ENCODE assay signal across 28 cellular contexts in genomic region chr2:37904450-37904849, GRCh38. TPM values are rescaled to one million over a fixed set of nuclear protein-coding genes. Genes with fewer than 3 reads are reported as not detected.
A peak's percentile ranks its signal among the peaks of the same experiment; 100 is the strongest.
DNase-seq lines count a peak whose midpoint lies in the region; ATAC-seq, FAIRE-seq and TF ChIP-seq lines count a peak whose summit lies in the region.
"Had no signal": no experiment of that assay in that cellular context is flagged by ENCODE, and none has a peak within 500 bp of the region (broad histone marks: within the 10 kb centered on the region; RNA-seq: fewer than 3 reads in every experiment).

No MANE protein-coding gene starts in this region.

- no peak overlapping the region for H3K27ac ChIP-seq in astrocyte (ENCODE audit: low read depth, low read length)
- H3K27ac ChIP-seq in small intestine (ENCODE audit: low read depth in 1 of 2, low read length in 1 of 2): peak overlapping the region in 1 of 2 donors; percentile 64
- H3K27ac ChIP-seq: A549; BLaER1 treated with 17β-estradiol and CSF1 and Interleukin-3, amounts not matched to agents 10 nM and 100 nM had no signal

- no peak overlapping the region for H3K9ac ChIP-seq in astrocyte (ENCODE audit: low read length)
- H3K9ac ChIP-seq: BLaER1 treated with 17β-estradiol and CSF1 and Interleukin-3, amounts not matched to agents 10 nM and 100 nM had no signal

- H3K9me3 Mint-ChIP-seq in astrocyte (ENCODE audit: unreplicated experiment): peaks cover 5% of the 10 kb centered on the region
- H3K9me3 Mint-ChIP-seq: HFFc6 had no signal

- H3K4me1 ChIP-seq in astrocyte (ENCODE audit: insufficient read depth, low read length): no peaks in the 10 kb centered on the region
- H3K4me1 ChIP-seq in small intestine (ENCODE audit: control insufficient read depth in 2 of 2, insufficient read depth in 1 of 2, low read depth in 1 of 2, low read length in 1 of 2): peaks cover 2 to 4% of the 10 kb centered on the region in 2 donors
- H3K4me1 ChIP-seq: A549; BE2C; BLaER1 treated with 17β-estradiol and CSF1 and Interleukin-3, amounts not matched to agents 10 nM and 100 nM; HAP-1 had no signal

- H3K27me3 Mint-ChIP-seq in astrocyte (ENCODE audit: low read depth, unreplicated experiment): peaks cover 1% of the 10 kb centered on the region
- H3K27me3 Mint-ChIP-seq: CD4-positive, alpha-beta T cell had no signal

- no peak overlapping the region for H3K4me2 ChIP-seq in astrocyte (ENCODE audit: low read length)
- H3K4me2 ChIP-seq: A549; BLaER1 treated with 17β-estradiol and CSF1 and Interleukin-3, amounts not matched to agents 10 nM and 100 nM had no signal

- 26 to 62% (median 27%) methylated on average over 3 of the region's 3 CpGs for WGBS in small intestine, 3 donors

- no peaks in the 10 kb centered on the region for H4K20me1 ChIP-seq in astrocyte (ENCODE audit: insufficient read depth, low read length)
- H4K20me1 ChIP-seq: BLaER1 treated with 17β-estradiol and CSF1 and Interleukin-3, amounts not matched to agents 10 nM and 100 nM had no signal

- no peak overlapping the region for H3K4me3 Mint-ChIP-seq in astrocyte (ENCODE audit: unreplicated experiment)
- H3K4me3 Mint-ChIP-seq: CD14-positive monocyte; CD4-positive, alpha-beta T cell; CD8-positive, alpha-beta memory T cell; HFFc6 had no signal

- H3K27me3 ChIP-seq in astrocyte (ENCODE audit: insufficient read depth, low read length) (no peaks in the 10 kb centered on the region), small intestine (ENCODE audit: control insufficient read depth in 2 of 2, insufficient read depth in 2 of 2, low read length in 2 of 2) (no peaks in the 10 kb centered on the region)
- H3K27me3 ChIP-seq: BE2C; BLaER1 treated with 17β-estradiol and CSF1 and Interleukin-3, amounts not matched to agents 10 nM and 100 nM had no signal

- peaks cover 2% of the 10 kb centered on the region for H3K36me3 Mint-ChIP-seq in astrocyte (ENCODE audit: low read depth, unreplicated experiment)
- H3K36me3 Mint-ChIP-seq: CD14-positive monocyte; CD8-positive, alpha-beta memory T cell had no signal

- FAIRE-seq in astrocyte (lab: Jason Lieb, UNC): peak; percentile 13
- FAIRE-seq in small intestine (lab: Jason Lieb, UNC): no peak
- FAIRE-seq: A549, D721Med, GM12878, GM19239, H54 had no signal

- no peaks in the 10 kb centered on the region for H3K79me2 ChIP-seq in astrocyte (ENCODE audit: insufficient read depth, low read length)

- intact Hi-C loops in left colon (cut with DNase I, micrococcal nuclease) (no loop called here), cardiac septum (cut with DNase I) (no loop called here)

- peaks cover 4% of the 10 kb centered on the region for H3K9me3 ChIP-seq in astrocyte (ENCODE audit: insufficient read depth, low read depth, low read length)
- H3K9me3 ChIP-seq in small intestine (ENCODE audit: control insufficient read depth, low read depth): no peaks in the 10 kb centered on the region
- H3K9me3 ChIP-seq: A549, BE2C, HAP-1 had no signal

- TF ChIP-seq CTCF in astrocyte (IDR thresholded peaks at IDR 0.05; ENCODE audit: insufficient read depth, low read depth, low read length): no peak

- DNase-seq in MV-4-11 (lab: John Stamatoyannopoulos, UW): peak; percentile 43
- no peak for DNase-seq in astrocyte (ENCODE audit: low read depth)
- no peak for DNase-seq in left colon
- DNase-seq in small intestine: peak; percentile 74
- no peak for DNase-seq in effector CD4-positive, alpha-beta T cell
- no peak for DNase-seq in cardiac septum (ENCODE audit: low spot score)
- DNase-seq in NCI-H524 treated with DMSO at 0.1 percent for 48 hours (lab: John Stamatoyannopoulos, UW): no peak
- DNase-seq in T-helper 9 cell: no peak
- DNase-seq: 8988T; ACHN; AML-193; BE2C; CD4-positive, alpha-beta T cell; CD8-positive, alpha-beta memory T cell; DMS 273 treated with DMSO at 0.1 percent for 48 hours; DMS79; EL; GDM1; GOT3; HFFc6 had no signal

- H3K27ac Mint-ChIP-seq in astrocyte (ENCODE audit: unreplicated experiment): no peak overlapping the region
- H3K27ac Mint-ChIP-seq: CD14-positive monocyte; CD4-positive, alpha-beta T cell; HFFc6 had no signal

- H2AFZ ChIP-seq in astrocyte (ENCODE audit: low read depth, low read length): no peak overlapping the region

- H3K4me3 ChIP-seq in astrocyte (ENCODE audit: insufficient read depth, low read depth, low read length) (no peak overlapping the region), small intestine (ENCODE audit: low read depth in 1 of 2, low read length in 2 of 2) (no peak overlapping the region)
- H3K4me3 ChIP-seq: A549; BLaER1 treated with 17β-estradiol and CSF1 and Interleukin-3, amounts not matched to agents 10 nM and 100 nM; GM12878; HAP-1 had no signal

- H3K36me3 ChIP-seq in astrocyte (ENCODE audit: insufficient read depth, low read length) (no peaks in the 10 kb centered on the region), small intestine (ENCODE audit: control insufficient read depth in 2 of 2, insufficient read depth in 2 of 2, low read length in 2 of 2) (no peaks in the 10 kb centered on the region)
- H3K36me3 ChIP-seq: BE2C; BLaER1 treated with 17β-estradiol and CSF1 and Interleukin-3, amounts not matched to agents 10 nM and 100 nM; HAP-1 had no signal

- peak; percentile 87 for ATAC-seq in left colon
- ATAC-seq: A549, GM12878 had no signal

- H3K4me1 Mint-ChIP-seq in astrocyte (ENCODE audit: low read depth, unreplicated experiment): peaks cover 6% of the 10 kb centered on the region
- H3K4me1 Mint-ChIP-seq: CD8-positive, alpha-beta memory T cell had no signal

RNA-seq across cellular contexts. Expression of gene RMDN2, which starts 20.6 kb away (rescaled TPM):
- total RNA-seq in astrocyte (4.7 and 5.1 TPM in 2 replicates), left colon (10 to 100 TPM; 28.1 to 32.2 TPM), cardiac septum (4.8 TPM)
- 1 to 10 TPM; 5.1 to 8.9 (median 7.9) TPM for polyA plus RNA-seq in small intestine

Comparison
In these comparisons a context has a peak if more than half of its experiments do, and no peak if none do; other contexts are left out.
1. DNase-seq: peak in MV-4-11 (single experiment) and small intestine (single experiment); none in astrocyte (single experiment), left colon (0 of 2), effector CD4-positive, alpha-beta T cell (single experiment), cardiac septum (single experiment), NCI-H524 treated with DMSO at 0.1 percent for 48 hours (single experiment) and T-helper 9 cell (single experiment).